1 cellular context compared by ENCODE assay signal in genomic region chr2:218368150-218368528, GRCh38.
TF ChIP-seq lines count a peak whose summit lies in the region.

No MANE protein-coding gene starts in this region.

TF ChIP-seq in endothelial cell of umbilical vein, 7 proteins besides CTCF, POLR2A, EP300 and RAD21:
- TF ChIP-seq FOS (IDR thresholded peaks at IDR 0.05; ENCODE audit: borderline replicate concordance, insufficient read depth, low read length) (no peak), POLR2AphosphoS5 (IDR thresholded peaks at IDR 0.05; ENCODE audit: insufficient read depth, low read depth, low read length) (no peak), EZH2 (IDR thresholded peaks at IDR 0.05; ENCODE audit: borderline replicate concordance, low read depth, low read length, severe bottlenecking) (no peak), GATA2 (IDR thresholded peaks at IDR 0.05; ENCODE audit: insufficient read depth, insufficient read length, low read depth, low read length) (no peak), MAX (IDR thresholded peaks at IDR 0.05; ENCODE audit: insufficient read depth, insufficient read length) (no peak), MYC (IDR thresholded peaks at IDR 0.05; ENCODE audit: low read depth, low read length) (no peak), JUN (IDR thresholded peaks at IDR 0.05; ENCODE audit: borderline replicate concordance, insufficient read depth, insufficient read length, low read depth) (no peak)
TF ChIP-seq in endothelial cell of umbilical vein: peak in this region for 0.
